Comparison of ENCODE assay signal across 8 cellular contexts in the genomic region with DNA sequence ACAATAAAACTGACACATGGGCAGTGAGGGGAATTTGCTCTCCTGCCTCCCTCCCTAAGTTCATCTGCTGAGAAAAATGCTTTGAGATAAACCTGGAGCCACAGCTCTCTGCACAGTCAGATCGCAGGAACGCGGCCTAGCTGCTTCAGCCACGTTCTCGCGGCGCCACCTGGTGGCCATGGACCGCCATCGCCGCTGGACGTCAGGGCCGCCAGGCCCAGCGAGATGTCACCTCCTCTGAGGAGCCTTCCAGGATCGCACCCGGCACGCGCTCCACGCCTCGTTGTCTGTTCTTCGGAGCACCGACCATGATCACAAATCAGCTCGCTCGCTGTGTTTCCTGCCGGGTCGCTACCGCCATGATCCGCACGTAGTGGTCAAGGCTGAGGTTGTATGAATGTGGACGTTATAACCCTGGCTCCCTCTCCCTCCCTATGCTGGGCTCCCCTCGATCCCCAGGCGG. TPM values are rescaled to one million over a fixed set of nuclear protein-coding genes. Genes with fewer than 3 reads are reported as not detected.
DNase-seq lines count a peak whose midpoint lies in the region; ATAC-seq and TF ChIP-seq lines count a peak whose summit lies in the region.

No MANE protein-coding gene starts in this region.

- no peak for ATAC-seq in GM21723 (IDR thresholded peaks at IDR 0.05; ENCODE audit: unreplicated experiment)
- no peak for ATAC-seq in GM18505 (IDR thresholded peaks at IDR 0.05; ENCODE audit: unreplicated experiment)

- intact Hi-C loops in A673 (cut with micrococcal nuclease; ENCODE audit: unreplicated experiment): loop anchor here (1.0 to 5.0 kb wide), 3 partner anchors 262 to 372 kb away; no protein-coding TSS in a partner anchor

- CTCF ChIA-PET in A673 (lab: Charles Lee): interaction anchor here (0.6 to 1.2 kb wide), 5 partner anchors 261 to 1200 kb away, joined by 3 to 11 read pairs (median 4); no protein-coding TSS in a partner anchor

- H3K4me3 ChIP-seq in A673 (ENCODE audit: low read depth, low read length, poor library complexity, severe bottlenecking): no peak overlapping the region
- H3K4me3 ChIP-seq in astrocyte of the spinal cord (ENCODE audit: low read depth, low read length): no peak overlapping the region

- POLR2A ChIA-PET in A673 (lab: Charles Lee; ENCODE audit: low non-redundant PET): no interaction called here

- H3K27ac ChIP-seq in A673 (ENCODE audit: low read depth, low read length, poor library complexity, severe bottlenecking): no peak overlapping the region

- peak; percentile 77 for DNase-seq in A673 (ENCODE audit: low spot score)
- peak; percentile 16 for DNase-seq in GM19240 (ENCODE audit: insufficient read length, low spot score)
- peak; percentile 4 for DNase-seq in T-helper 2 cell treated with Interferon-gamma antibody and Interleukin-4, amounts not matched to agents 5 μg/mL and 100 μg/mL, for 36 hours (ENCODE audit: low spot score)
- DNase-seq in astrocyte of the spinal cord (ENCODE audit: low read depth, low spot score): no peak
- peak; percentile 89 for DNase-seq in iPS-NIHi11 (ENCODE audit: low spot score)
- DNase-seq in stimulated activated CD4-positive, alpha-beta T cell treated with anti-CD3 and anti-CD28 coated beads, Interleukin-1b, Interleukin-23, amount 100 ng/mL, for 48 hours: peak; percentile 61

- no peaks in the 10 kb centered on the region for H3K27me3 Mint-ChIP-seq in T-helper 2 cell treated with Interferon-gamma antibody and Interleukin-4, amounts not matched to agents 5 μg/mL and 100 μg/mL, for 36 hours (ENCODE audit: low read depth)

- no peaks in the 10 kb centered on the region for H3K27me3 ChIP-seq in A673 (replicated peaks; ENCODE audit: insufficient read depth, low read depth, low read length, poor library complexity)

- H3K4me3 Mint-ChIP-seq in T-helper 2 cell treated with Interferon-gamma antibody and Interleukin-4, amounts not matched to agents 5 μg/mL and 100 μg/mL, for 36 hours: no peak overlapping the region

- in situ Hi-C loops in astrocyte of the spinal cord (cut with HindIII; ENCODE audit: low sequenced_read_pairs): no loop called here

- no peak for TF ChIP-seq POLR2A in GM18505 (IDR thresholded peaks at IDR 0.05; ENCODE audit: borderline replicate concordance, extremely low read depth, insufficient read depth, insufficient read length)

- no peaks in the 10 kb centered on the region for H3K36me3 ChIP-seq in A673 (ENCODE audit: insufficient read depth, low read length, poor library complexity, severe bottlenecking)

- peaks cover 36% of the 10 kb centered on the region for H3K9me3 Mint-ChIP-seq in T-helper 2 cell treated with Interferon-gamma antibody and Interleukin-4, amounts not matched to agents 5 μg/mL and 100 μg/mL, for 36 hours

- TF ChIP-seq CTCF in A673 (conservative IDR thresholded peaks at IDR 0.05; ENCODE audit: low read depth, low read length) (peak; percentile 91), astrocyte of the spinal cord (IDR thresholded peaks at IDR 0.05; ENCODE audit: low read depth, low read length) (peak; percentile 54)

- H3K4me1 Mint-ChIP-seq in T-helper 2 cell treated with Interferon-gamma antibody and Interleukin-4, amounts not matched to agents 5 μg/mL and 100 μg/mL, for 36 hours (ENCODE audit: low read depth): peaks cover 2% of the 10 kb centered on the region

- H3K4me1 ChIP-seq in A673 (ENCODE audit: insufficient read depth, low read length, poor library complexity, severe bottlenecking): no peaks in the 10 kb centered on the region

- BruUV-seq in A673 (replicated peaks; lab: Mats Ljungman, UMichigan): no TSS peak

- H3K36me3 Mint-ChIP-seq in T-helper 2 cell treated with Interferon-gamma antibody and Interleukin-4, amounts not matched to agents 5 μg/mL and 100 μg/mL, for 36 hours (ENCODE audit: low read depth): peaks cover 3% of the 10 kb centered on the region

- H3K27ac Mint-ChIP-seq in T-helper 2 cell treated with Interferon-gamma antibody and Interleukin-4, amounts not matched to agents 5 μg/mL and 100 μg/mL, for 36 hours: no peak overlapping the region

- no peaks in the 10 kb centered on the region for H3K9me3 ChIP-seq in A673 (ENCODE audit: low read depth, low read length, poor library complexity, severe bottlenecking)

RNA-seq across cellular contexts. Expression of gene USP29, which starts 20.6 kb away (rescaled TPM):
- not detected in 2 replicates for total RNA-seq in A673 (2021)

RNA-seq across cellular contexts. Expression of gene ZIM3, which starts 45.8 kb away (rescaled TPM):
- total RNA-seq in A673 (2021): not detected in 2 replicates
